ENCODE assay signal across 18 cellular contexts in genomic region chr7:43782768-43783555, GRCh38. TPM values are rescaled to one million over a fixed set of nuclear protein-coding genes. Genes with fewer than 3 reads are reported as not detected.
DNase-seq lines count a peak whose midpoint lies in the region; ATAC-seq and TF ChIP-seq lines count a peak whose summit lies in the region.
"Had no signal": no experiment of that assay in that cellular context is flagged by ENCODE, and none has a peak within 500 bp of the region (broad histone marks: within the 10 kb centered on the region; RNA-seq: fewer than 3 reads in every experiment).

No MANE protein-coding gene starts in this region.

- CTCF ChIA-PET in SK-N-SH (lab: Yijun Ruan, JAX) = interaction anchor here (1.2 kb wide), 1 partner anchor 56 kb away, joined by 5 read pairs; no protein-coding TSS in a partner anchor
- CTCF ChIA-PET in CD4-positive, alpha-beta memory T cell (lab: Charles Lee; ENCODE audit: partially characterized antibody) = interaction anchor here (1.4 kb wide), 1 partner anchor 26 kb away, joined by 5 read pairs; no protein-coding TSS in a partner anchor

- ATAC-seq in SK-N-SH treated with all-trans-retinoic acid at 6 μM for 48 hours (no peak), heart right ventricle (peak in 7 of 8 donors; percentile 42 to 81 (median 65)), psoas muscle (peak; percentile 66 to 90 (median 73)), sciatic nerve (no peak), HG02623 (IDR thresholded peaks at IDR 0.05; ENCODE audit: unreplicated experiment) (no peak)

- H3K27me3 Mint-ChIP-seq in CD4-positive, alpha-beta memory T cell = no peaks in the 10 kb centered on the region

- H3K9ac ChIP-seq in SK-N-SH = peak overlapping the region; percentile 28; the same call in 1 of the 2 replicates
- H3K9ac ChIP-seq: BLaER1 treated with 17β-estradiol and CSF1 and Interleukin-3, amounts not matched to agents 10 nM and 100 nM had no signal

- peaks cover 0 to 2% (median 0%) of the 10 kb centered on the region in 8 donors for H3K9me3 Mint-ChIP-seq in CD4-positive, alpha-beta memory T cell

- no peaks in the 10 kb centered on the region for H3K9me2 ChIP-seq in SK-N-SH

- no peak for TF ChIP-seq CTCF in SK-N-SH (IDR thresholded peaks at IDR 0.05)
- TF ChIP-seq CTCF in heart right ventricle (IDR thresholded peaks at IDR 0.05) = no peak
- TF ChIP-seq CTCF in psoas muscle (IDR thresholded peaks at IDR 0.05) = no peak

- no peak overlapping the region for H3K4me3 Mint-ChIP-seq in CD4-positive, alpha-beta memory T cell

- peak overlapping the region; percentile 71 for H3K4me2 ChIP-seq in SK-N-SH

- WGBS in SK-N-SH (ENCODE audit: low lambda C conversion rate) = 96% methylated on average over 8 of the region's 8 CpGs
- WGBS in heart right ventricle, 2 donors = 67 to 78% methylated on average over 8 of the region's 8 CpGs
- 44 to 60% (median 44%) methylated on average over 8 of the region's 8 CpGs for WGBS in psoas muscle, 3 donors

- TF ChIP-seq EP300 in SK-N-SH (IDR thresholded peaks at IDR 0.05; ENCODE audit: borderline replicate concordance in 1 of 2, low read depth in 1 of 2, low read length in 1 of 2) = no peak

- H3K4me3 ChIP-seq in SK-N-SH (ENCODE audit: low read depth in 2 of 2, low read length in 1 of 2) (no peak overlapping the region), heart right ventricle (no peak overlapping the region), psoas muscle (no peak overlapping the region), MG63 (no peak overlapping the region)
- no peak overlapping the region for H3K4me3 ChIP-seq in CD4-positive, alpha-beta memory T cell (ENCODE audit: low read length in 2 of 2)
- H3K4me3 ChIP-seq: BLaER1 treated with 17β-estradiol and CSF1 and Interleukin-3, amounts not matched to agents 10 nM and 100 nM had no signal

- no peaks in the 10 kb centered on the region for H3K27me3 ChIP-seq in SK-N-SH (ENCODE audit: insufficient read depth)
- no peaks in the 10 kb centered on the region for H3K27me3 ChIP-seq in CD4-positive, alpha-beta memory T cell (ENCODE audit: insufficient read depth, low read length)
- no peaks in the 10 kb centered on the region for H3K27me3 ChIP-seq in heart right ventricle
- no peaks in the 10 kb centered on the region for H3K27me3 ChIP-seq in psoas muscle (ENCODE audit: insufficient read depth in 3 of 3, low read length in 2 of 3)
- no peaks in the 10 kb centered on the region for H3K27me3 ChIP-seq in MG63
- H3K27me3 ChIP-seq: BLaER1 treated with 17β-estradiol and CSF1 and Interleukin-3, amounts not matched to agents 10 nM and 100 nM had no signal

- peaks cover 30% of the 10 kb centered on the region for H3F3A ChIP-seq in SK-N-SH (replicated peaks; ENCODE audit: insufficient read depth)

- POLR2A ChIA-PET in SK-N-SH (lab: Yijun Ruan, JAX) = interaction anchor here (1.0 kb wide), 1 partner anchor 53 kb away, joined by 3 read pairs; the partner anchor contains the start of gene COA1
- POLR2A ChIA-PET in CD4-positive, alpha-beta memory T cell (lab: Charles Lee; ENCODE audit: partially characterized antibody) = interaction anchor here (0.9 to 1.5 kb wide), 2 partner anchors 25 to 200 kb away, joined by 3 to 4 read pairs; partner anchors contain the start of genes BLVRA and STK17A

- H3K9me3 ChIP-seq in SK-N-SH (no peaks in the 10 kb centered on the region), heart right ventricle (no peaks in the 10 kb centered on the region), psoas muscle (no peaks in the 10 kb centered on the region), MG63 (no peaks in the 10 kb centered on the region)
- H3K9me3 ChIP-seq in CD4-positive, alpha-beta memory T cell (ENCODE audit: control insufficient read depth in 1 of 2, low read length in 2 of 2) = no peaks in the 10 kb centered on the region

- intact Hi-C loops in CD4-positive, alpha-beta memory T cell (cut with micrococcal nuclease) = no loop called here
- intact Hi-C loops in heart right ventricle (cut with DNase I) = no loop called here
- intact Hi-C loops in psoas muscle (cut with DNase I) = loop anchor here in 1 of 2 donors (10.0 kb wide), 1 partner anchor 58 kb away; the partner anchor contains the start of gene COA1
- intact Hi-C loops in sciatic nerve (cut with DNase I) = no loop called here

- H3K36me3 ChIP-seq in SK-N-SH (replicated peaks in 1 of 2; ENCODE audit: control insufficient read depth in 1 of 2, insufficient read depth in 2 of 2, low read length in 1 of 2) (peaks cover 7% of the 10 kb centered on the region in 2 experiments), heart right ventricle (peaks cover 0 to 21% (median 0%) of the 10 kb centered on the region in 9 donors), psoas muscle (ENCODE audit: insufficient read depth in 1 of 2, low read depth in 1 of 2) (peaks cover 0 to 17% of the 10 kb centered on the region in 2 donors), MG63 (peaks cover 2% of the 10 kb centered on the region; the same call in 1 of the 2 replicates)
- peaks cover 2% of the 10 kb centered on the region for H3K36me3 ChIP-seq in CD4-positive, alpha-beta memory T cell (ENCODE audit: insufficient read depth, low read length)

- no peak for DNase-seq in SK-N-SH
- no peak for DNase-seq in CD4-positive, alpha-beta memory T cell
- DNase-seq in heart right ventricle = no peak
- DNase-seq in psoas muscle = no peak
- no peak for DNase-seq in sciatic nerve (ENCODE audit: low spot score)
- DNase-seq in MG63 = no peak
- DNase-seq: COR-L47, DMS153, GOT3, MM.1S, NCI-H1105 treated with DMSO at 0.1 percent for 48 hours, NCI-H187, NCI-H2171, NCI-H774 had no signal

- H3K4me1 ChIP-seq in SK-N-SH (ENCODE audit: control insufficient read depth in 1 of 2, insufficient read depth in 2 of 2, low read depth in 1 of 2, low read length in 1 of 2) = peaks cover 8 to 19% of the 10 kb centered on the region in 2 experiments
- H3K4me1 ChIP-seq in CD4-positive, alpha-beta memory T cell (ENCODE audit: insufficient read depth, low read length) = peaks cover 32% of the 10 kb centered on the region
- H3K4me1 ChIP-seq in heart right ventricle = peaks cover 0 to 48% (median 0%) of the 10 kb centered on the region in 9 donors
- H3K4me1 ChIP-seq in psoas muscle = peaks cover 26% of the 10 kb centered on the region

- no peak for TF ChIP-seq RAD21 in SK-N-SH (IDR thresholded peaks at IDR 0.05; ENCODE audit: low read length)

- H4K20me1 ChIP-seq in SK-N-SH (ENCODE audit: insufficient read depth) = no peaks in the 10 kb centered on the region
- H4K20me1 ChIP-seq: BLaER1 treated with 17β-estradiol and CSF1 and Interleukin-3, amounts not matched to agents 10 nM and 100 nM had no signal

- peak overlapping the region in 4 of 7 donors; percentile 38 to 70 (median 46) for H3K27ac Mint-ChIP-seq in CD4-positive, alpha-beta memory T cell

- no peak overlapping the region for H2AFZ ChIP-seq in SK-N-SH (ENCODE audit: low read depth)

- H3K36me3 Mint-ChIP-seq in CD4-positive, alpha-beta memory T cell = peaks cover 19 to 42% of the 10 kb centered on the region in 2 donors

- peaks cover 20 to 53% (median 35%) of the 10 kb centered on the region in 4 donors for H3K4me1 Mint-ChIP-seq in CD4-positive, alpha-beta memory T cell

- H3K27ac ChIP-seq in SK-N-SH (ENCODE audit: low read depth in 2 of 2, low read length in 1 of 2) (peak overlapping the region in 1 of 2 experiments; percentile 80; a peak in 1 of 4 replicates), heart right ventricle (no peak overlapping the region), psoas muscle (peak overlapping the region; percentile 25)
- H3K27ac ChIP-seq in CD4-positive, alpha-beta memory T cell (ENCODE audit: low read depth, low read length) = no peak overlapping the region
- H3K27ac ChIP-seq: 22Rv1; BLaER1 treated with 17β-estradiol and CSF1 and Interleukin-3, amounts not matched to agents 10 nM and 100 nM had no signal

- peaks cover 4% of the 10 kb centered on the region; the same call in 1 of the 2 replicates for H3K79me2 ChIP-seq in SK-N-SH (ENCODE audit: insufficient read depth)

TF ChIP-seq in SK-N-SH, 30 proteins besides CTCF, POLR2A, EP300 and RAD21 (continues in another document):
- TF ChIP-seq TAF1 (IDR thresholded peaks at IDR 0.05; ENCODE audit: borderline replicate concordance, low read depth, low read length) (no peak), EZH2phosphoT487 (IDR thresholded peaks at IDR 0.05; ENCODE audit: borderline replicate concordance, low read depth) (no peak), TEAD4 (IDR thresholded peaks at IDR 0.05; ENCODE audit: borderline replicate concordance, insufficient read depth) (no peak), RFX5 (IDR thresholded peaks at IDR 0.05; ENCODE audit: low read length) (no peak), CHD2 (IDR thresholded peaks at IDR 0.05; ENCODE audit: low read length, partially characterized antibody) (no peak)

RNA-seq across cellular contexts. Expression of gene BLVRA, which starts 24.5 kb away (rescaled TPM):
- 111 and 123 TPM in 2 replicates for polyA plus RNA-seq in SK-N-SH (2012; rRNA removed)
- 139 and 156 TPM in 2 replicates for polyA plus RNA-seq in SK-N-SH (2012; cell fraction: cytosol; rRNA removed)
- 51.7 and 55.2 TPM in 2 replicates for polyA plus RNA-seq in SK-N-SH (2012; cell fraction: nucleus; rRNA removed)
- total RNA-seq in CD4-positive, alpha-beta memory T cell = 10 to 100 TPM; 18.1 to 19.3 TPM
- polyA plus RNA-seq in CD4-positive, alpha-beta memory T cell = 100 to 1,000 TPM in 1 of 2 donors, 10 to 100 TPM in 1; 72.0 to 105 TPM
- 10 to 100 TPM; 39.4 to 68.9 (median 45.1) TPM for total RNA-seq in heart right ventricle
- polyA plus RNA-seq in heart right ventricle = 10 to 100 TPM; 47.8 to 54.6 TPM
- 10 to 100 TPM; 35.8 to 50.9 (median 40.2) TPM for total RNA-seq in psoas muscle
- polyA plus RNA-seq in psoas muscle = 10 to 100 TPM; 36.1 to 52.9 (median 49.7) TPM
- total RNA-seq in sciatic nerve = 64.4 TPM
- 40.1 and 42.1 TPM in 2 replicates for total RNA-seq in MG63 (2014; rRNA removed; shearing (Covaris generic); ENCODE audit: low replicate concordance)

RNA-seq across cellular contexts. Expression of gene COA1, which starts 53.6 kb away (rescaled TPM):
- polyA plus RNA-seq in SK-N-SH (2012; rRNA removed) = 42.8 and 66.3 TPM in 2 replicates
- polyA plus RNA-seq in SK-N-SH (2012; cell fraction: cytosol; rRNA removed) = 56.6 and 60.1 TPM in 2 replicates
- 90.7 and 145 TPM in 2 replicates for polyA plus RNA-seq in SK-N-SH (2012; cell fraction: nucleus; rRNA removed)
- total RNA-seq in CD4-positive, alpha-beta memory T cell = 10 to 100 TPM; 52.0 to 53.2 TPM
- 10 to 100 TPM; 43.7 to 56.4 TPM for polyA plus RNA-seq in CD4-positive, alpha-beta memory T cell
- total RNA-seq in heart right ventricle = 10 to 100 TPM; 64.5 to 83.1 (median 75.4) TPM
- 10 to 100 TPM; 52.1 to 83.3 TPM for polyA plus RNA-seq in heart right ventricle
- total RNA-seq in psoas muscle = 10 to 100 TPM; 41.5 to 60.7 (median 53.9) TPM
- polyA plus RNA-seq in psoas muscle = 10 to 100 TPM; 60.5 to 74.9 (median 74.6) TPM
- total RNA-seq in sciatic nerve = 56.8 TPM
- total RNA-seq in MG63 (2014; rRNA removed; shearing (Covaris generic); ENCODE audit: low replicate concordance) = 37.0 and 58.9 TPM in 2 replicates

Comparison
In these comparisons a context has a peak if more than half of its experiments do, and no peak if none do; other contexts are left out.
1. ATAC-seq: peak in heart right ventricle (7 of 8) and psoas muscle (4 of 4); none in SK-N-SH treated with all-trans-retinoic acid at 6 μM for 48 hours (single experiment), sciatic nerve (single experiment) and HG02623 (single experiment).